8 cellular contexts compared by ENCODE assay signal in the genomic region with DNA sequence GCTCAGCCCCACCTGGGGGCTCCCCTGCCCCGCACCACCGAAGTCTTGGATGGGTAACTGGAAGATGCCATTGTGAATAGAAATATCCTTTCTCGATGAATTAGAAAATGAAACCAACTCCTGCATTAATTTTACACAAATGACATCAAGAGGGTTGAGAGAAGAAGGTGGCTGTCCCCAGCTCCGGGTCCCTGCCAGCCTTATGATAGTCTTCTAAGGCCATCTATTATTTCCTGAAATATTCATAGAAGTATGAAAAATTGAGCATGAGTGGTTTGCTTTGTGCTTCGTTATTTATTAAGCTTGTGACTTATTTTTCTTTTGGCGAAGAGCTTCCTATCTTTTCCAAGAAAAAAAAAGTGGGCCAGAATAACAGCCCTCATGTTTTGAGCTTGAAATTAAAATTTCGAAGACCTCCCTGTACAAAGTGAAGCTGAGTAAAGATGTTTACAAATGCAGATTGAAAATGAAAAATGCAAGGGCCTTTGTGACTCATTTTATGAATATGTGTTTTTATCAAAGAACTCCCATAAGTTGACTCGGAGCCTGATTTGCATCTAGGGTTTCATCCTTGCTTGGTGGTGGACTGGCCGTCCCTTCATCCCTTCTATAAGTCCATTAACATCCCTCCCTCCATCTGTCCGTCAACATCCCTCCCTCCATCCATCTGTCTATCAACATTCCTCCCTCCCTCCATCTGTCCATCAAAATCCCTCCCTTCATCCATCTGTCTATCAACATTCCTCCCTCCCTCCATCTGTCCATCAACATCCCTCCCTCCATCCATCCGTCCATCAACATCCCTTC. TPM values are rescaled to one million over a fixed set of nuclear protein-coding genes. Genes with fewer than 3 reads are reported as not detected.
DNase-seq lines count a peak whose midpoint lies in the region; ATAC-seq lines count a peak whose summit lies in the region.

No MANE protein-coding gene starts in this region.

- no peaks in the 10 kb centered on the region; the same call in 1 of the 2 replicates for H3K9me3 ChIP-seq in iPS DF 6.9 (ENCODE audit: control insufficient read depth, insufficient read depth, low read length)

- H3K9me3 Mint-ChIP-seq in T-helper 2 cell treated with Interferon-gamma antibody and Interleukin-4, amounts not matched to agents 5 μg/mL and 100 μg/mL, for 36 hours = no peaks in the 10 kb centered on the region
- peaks cover 5% of the 10 kb centered on the region for H3K9me3 Mint-ChIP-seq in stimulated activated memory B cell treated with anti-CD40 and anti-IgM and Interleukin-4, amounts not matched to agents 10 μg/mL and 1 μg/mL and 100 μg/mL, for 72 hours

- ATAC-seq in stimulated activated memory B cell treated with anti-CD40 and anti-IgM and Interleukin-4, amounts not matched to agents 10 μg/mL and 1 μg/mL and 100 μg/mL, for 72 hours = peak; percentile 37

- H3K27me3 Mint-ChIP-seq in T-helper 2 cell treated with Interferon-gamma antibody and Interleukin-4, amounts not matched to agents 5 μg/mL and 100 μg/mL, for 36 hours (ENCODE audit: low read depth) = peaks cover 22% of the 10 kb centered on the region
- H3K27me3 Mint-ChIP-seq in stimulated activated memory B cell treated with anti-CD40 and anti-IgM and Interleukin-4, amounts not matched to agents 10 μg/mL and 1 μg/mL and 100 μg/mL, for 72 hours = peaks cover 55% of the 10 kb centered on the region

- peak overlapping the region; percentile 89 for H3K4me3 Mint-ChIP-seq in T-helper 2 cell treated with Interferon-gamma antibody and Interleukin-4, amounts not matched to agents 5 μg/mL and 100 μg/mL, for 36 hours
- peak overlapping the region; percentile 90 for H3K4me3 Mint-ChIP-seq in stimulated activated memory B cell treated with anti-CD40 and anti-IgM and Interleukin-4, amounts not matched to agents 10 μg/mL and 1 μg/mL and 100 μg/mL, for 72 hours

- H3K36me3 ChIP-seq in H7 (replicated peaks; ENCODE audit: control insufficient read depth, insufficient read depth, low read length) = no peaks in the 10 kb centered on the region
- no peaks in the 10 kb centered on the region for H3K36me3 ChIP-seq in iPS DF 6.9 (ENCODE audit: control insufficient read depth, insufficient read depth, low read length)

- H3K27ac ChIP-seq in iPS DF 6.9 (ENCODE audit: low read length) = no peak overlapping the region

- no peak overlapping the region for H3K27ac Mint-ChIP-seq in T-helper 2 cell treated with Interferon-gamma antibody and Interleukin-4, amounts not matched to agents 5 μg/mL and 100 μg/mL, for 36 hours
- peak overlapping the region; percentile 32 for H3K27ac Mint-ChIP-seq in stimulated activated memory B cell treated with anti-CD40 and anti-IgM and Interleukin-4, amounts not matched to agents 10 μg/mL and 1 μg/mL and 100 μg/mL, for 72 hours

- peaks cover 5% of the 10 kb centered on the region for H3K4me1 ChIP-seq in iPS DF 6.9 (ENCODE audit: control insufficient read depth, insufficient read depth, low read length)

- no peaks in the 10 kb centered on the region for H3K36me3 Mint-ChIP-seq in T-helper 2 cell treated with Interferon-gamma antibody and Interleukin-4, amounts not matched to agents 5 μg/mL and 100 μg/mL, for 36 hours (ENCODE audit: low read depth)
- no peaks in the 10 kb centered on the region for H3K36me3 Mint-ChIP-seq in stimulated activated memory B cell treated with anti-CD40 and anti-IgM and Interleukin-4, amounts not matched to agents 10 μg/mL and 1 μg/mL and 100 μg/mL, for 72 hours

- DNase-seq in EL (peak; percentile 33), H7 (no peak), iPS DF 6.9 (ENCODE audit: low read depth, low spot score) (no peak), DMS114 treated with DMSO at 0.1 percent for 48 hours (lab: John Stamatoyannopoulos, UW; ENCODE audit: unreplicated experiment) (no peak), NCI-H82 treated with DMSO at 0.1 percent for 48 hours (lab: John Stamatoyannopoulos, UW; ENCODE audit: unreplicated experiment) (no peak)
- DNase-seq in T-helper 2 cell treated with Interferon-gamma antibody and Interleukin-4, amounts not matched to agents 5 μg/mL and 100 μg/mL, for 36 hours (ENCODE audit: low spot score) = no peak
- no peak for DNase-seq in activated CD4-positive, CD25-positive, alpha-beta regulatory T cell (lab: John Stamatoyannopoulos, UW)

- H3K4me3 ChIP-seq in H7 (ENCODE audit: insufficient read depth, low read depth, low read length) (0 out of 2 replicates have a peak overlapping the region, but pooled peaks have one; percentile 5), iPS DF 6.9 (ENCODE audit: low read length) (peak overlapping the region; percentile 15; the same call in 1 of the 2 replicates)

- WGBS in iPS DF 6.9 (ENCODE audit: insufficient coverage, insufficient read length) = 100% methylated on average over 1 of the region's 11 CpGs

- no peaks in the 10 kb centered on the region for H3K27me3 ChIP-seq in H7 (ENCODE audit: control insufficient read depth, insufficient read depth, low read length)
- H3K27me3 ChIP-seq in iPS DF 6.9 (ENCODE audit: control insufficient read depth, insufficient read depth, low read length) = no peaks in the 10 kb centered on the region

- peaks cover 11% of the 10 kb centered on the region for H3K4me1 Mint-ChIP-seq in T-helper 2 cell treated with Interferon-gamma antibody and Interleukin-4, amounts not matched to agents 5 μg/mL and 100 μg/mL, for 36 hours (ENCODE audit: low read depth)
- H3K4me1 Mint-ChIP-seq in stimulated activated memory B cell treated with anti-CD40 and anti-IgM and Interleukin-4, amounts not matched to agents 10 μg/mL and 1 μg/mL and 100 μg/mL, for 72 hours = peaks cover 21% of the 10 kb centered on the region

RNA-seq across cellular contexts. Expression of gene CFAP46, which starts 20.5 kb away (rescaled TPM):
- 0.59 and 0.70 TPM in 2 replicates for total RNA-seq in H7 (2014; rRNA removed; shearing (Covaris generic))
